ENCODE assay signal across 9 cellular contexts in genomic region chr14:75307700-75308379, GRCh38. TPM values are rescaled to one million over a fixed set of nuclear protein-coding genes. Genes with fewer than 3 reads are reported as not detected.
DNase-seq lines count a peak whose midpoint lies in the region; ATAC-seq lines count a peak whose summit lies in the region.
"Had no signal": no experiment of that assay in that cellular context is flagged by ENCODE, and none has a peak within 500 bp of the region (broad histone marks: within the 10 kb centered on the region; RNA-seq: fewer than 3 reads in every experiment).

No MANE protein-coding gene starts in this region.

- ATAC-seq in right cardiac atrium (peak; percentile 43 to 49), sciatic nerve (peak; percentile 67), GM19324 (IDR thresholded peaks at IDR 0.05; ENCODE audit: low FRiP score, unreplicated experiment) (no peak)

- H3K4me1 ChIP-seq in right cardiac atrium (ENCODE audit: control insufficient read depth, insufficient read depth, low read length) = peaks cover 4% of the 10 kb centered on the region

- no peaks in the 10 kb centered on the region for H3K27me3 ChIP-seq in right cardiac atrium (ENCODE audit: control insufficient read depth, insufficient read depth)
- H3K27me3 ChIP-seq: BLaER1 treated with 17β-estradiol and CSF1 and Interleukin-3, amounts not matched to agents 10 nM and 100 nM had no signal

- no peak overlapping the region for H3K4me3 ChIP-seq in right cardiac atrium (ENCODE audit: low read length)
- H3K4me3 ChIP-seq: BLaER1 treated with 17β-estradiol and CSF1 and Interleukin-3, amounts not matched to agents 10 nM and 100 nM had no signal

- no peaks in the 10 kb centered on the region for H3K9me3 ChIP-seq in right cardiac atrium (ENCODE audit: control insufficient read depth, low read length)
- H3K9me3 ChIP-seq: BLaER1 treated with 17β-estradiol and CSF1 and Interleukin-3, amounts not matched to agents 10 nM and 100 nM had no signal

- no peak overlapping the region for H3K27ac ChIP-seq in right cardiac atrium (ENCODE audit: low read length)
- H3K27ac ChIP-seq: BLaER1 treated with 17β-estradiol and CSF1 and Interleukin-3, amounts not matched to agents 10 nM and 100 nM had no signal

- intact Hi-C loops in right cardiac atrium (cut with DNase I) = loop anchor here in 3 of 4 donors (1.0 to 10.0 kb wide), 4 partner anchors 164 to 257 kb away; no protein-coding TSS in a partner anchor
- intact Hi-C loops in sciatic nerve (cut with DNase I) = loop anchor here (5.0 kb wide), 1 partner anchor 179 kb away; no protein-coding TSS in a partner anchor

- WGBS in right cardiac atrium = 15% methylated on average over 12 of the region's 12 CpGs

- peak; percentile 68 for DNase-seq in SIG-M5 treated with dmso at 0.1 percent for 504 hours (lab: John Stamatoyannopoulos, UW; ENCODE audit: unreplicated experiment)
- DNase-seq in SIG-M5 (lab: John Stamatoyannopoulos, UW) = no peak
- peak; percentile 72 for DNase-seq in NCI-H2029 (lab: John Stamatoyannopoulos, UW)
- DNase-seq in T-helper 9 cell = peak; percentile 74
- DNase-seq in anterior cingulate cortex (lab: John Stamatoyannopoulos, UW) = peak; percentile 4 to 88 (median 70)
- peak; percentile 88 to 94 (median 92) for DNase-seq in right cardiac atrium
- peak; percentile 96 for DNase-seq in sciatic nerve (ENCODE audit: low spot score)

RNA-seq across cellular contexts. Expression of gene FOS, which starts 29.2 kb away (rescaled TPM):
- 100 to 1,000 TPM in 1 of 4 donors, 10 to 100 TPM in 3; 15.7 to 244 (median 46.3) TPM for total RNA-seq in right cardiac atrium
- polyA plus RNA-seq in right cardiac atrium = 144 TPM
- total RNA-seq in sciatic nerve = 209 TPM
